28 cellular contexts compared by ENCODE assay signal in the genomic region with DNA sequence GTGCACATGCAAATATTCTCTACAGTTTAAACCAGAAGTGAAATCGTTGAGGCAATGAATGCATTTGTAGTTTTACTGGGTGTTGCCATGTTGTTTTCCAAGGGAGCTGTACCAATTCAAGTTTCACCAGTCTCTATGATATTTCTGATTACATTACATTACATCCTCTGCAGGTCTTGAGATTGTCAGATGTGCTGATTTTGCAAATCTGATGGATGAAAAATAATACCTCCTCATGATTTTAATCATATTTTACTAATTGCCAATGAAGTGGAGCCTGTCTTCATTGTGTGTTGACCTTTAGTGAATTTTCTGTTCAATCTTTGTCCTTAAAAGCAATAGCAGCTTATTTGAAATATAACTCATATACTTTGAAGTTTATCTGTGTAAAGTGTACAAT.
"Had no signal": no experiment of that assay in that cellular context is flagged by ENCODE, and none has a peak within 500 bp of the region (broad histone marks: within the 10 kb centered on the region; RNA-seq: fewer than 3 reads in every experiment).

No MANE protein-coding gene starts in this region.

- DNase-seq: colonic mucosa; cortex of kidney; dermis blood vessel endothelial cell; dorsolateral prefrontal cortex; effector CD4-positive, alpha-beta T cell; effector CD8-positive, alpha-beta T cell; effector memory CD4-positive, alpha-beta T cell; effector memory CD8-positive, alpha-beta T cell; endodermal cell; erythroblast; esophagus squamous epithelium; foreskin fibroblast; foreskin keratinocyte; foreskin melanocyte; gastrocnemius medialis; glutamatergic neuron; head of caudate nucleus; heart left ventricle; heart right ventricle had no signal

- H3K4me3 ChIP-seq: colonic mucosa, coronary artery, dorsolateral prefrontal cortex, esophagus muscularis mucosa, esophagus squamous epithelium, gastrocnemius medialis, gastroesophageal sphincter, heart left ventricle, heart right ventricle had no signal

- ATAC-seq: effector memory CD8-positive, alpha-beta T cell; esophagus mucosa; foreskin keratinocyte; gastrocnemius medialis; gastroesophageal sphincter; heart left ventricle; heart right ventricle had no signal

- H3K4me1 ChIP-seq: colonic mucosa, esophagus muscularis mucosa, esophagus squamous epithelium, foreskin keratinocyte, gastrocnemius medialis, gastroesophageal sphincter, heart left ventricle, heart right ventricle had no signal

- FAIRE-seq: colon, endometrium, endothelial cell of umbilical vein, frontal cortex had no signal

- H3K36me3 ChIP-seq: colonic mucosa, esophagus muscularis mucosa, esophagus squamous epithelium, gastrocnemius medialis, gastroesophageal sphincter, heart left ventricle, heart right ventricle had no signal

- H3K9me3 ChIP-seq: colonic mucosa, gastrocnemius medialis had no signal

- H3K27me3 ChIP-seq: colonic mucosa, esophagus muscularis mucosa, foreskin keratinocyte, gastrocnemius medialis had no signal

- H3K27ac ChIP-seq: colonic mucosa, coronary artery, dorsolateral prefrontal cortex, epithelial cell of prostate, esophagus muscularis mucosa, esophagus squamous epithelium, foreskin keratinocyte, gastrocnemius medialis, gastroesophageal sphincter, heart left ventricle, heart right ventricle had no signal
